ENCODE assay signal across 18 cellular contexts in the genomic region with DNA sequence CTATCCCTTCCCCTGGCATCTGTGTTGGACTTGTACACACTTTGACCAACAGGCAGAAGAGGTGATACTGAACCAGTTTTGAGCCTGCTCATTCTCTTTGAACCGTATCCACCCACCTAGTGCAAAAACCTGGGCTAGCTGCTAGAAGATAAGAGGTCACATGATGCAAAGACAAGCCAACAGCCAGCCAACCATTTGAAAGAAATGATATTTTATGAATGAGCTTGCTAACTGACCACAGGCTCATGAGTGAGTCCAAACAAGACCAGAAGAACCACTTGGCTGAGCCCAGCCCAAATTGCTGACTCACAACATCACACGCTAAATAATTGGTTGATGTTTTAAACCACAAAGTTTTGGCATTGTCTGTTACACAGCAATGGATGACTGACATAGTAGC.
DNase-seq lines count a peak whose midpoint lies in the region; ATAC-seq, FAIRE-seq and TF ChIP-seq lines count a peak whose summit lies in the region.
"Had no signal": no experiment of that assay in that cellular context is flagged by ENCODE, and none has a peak within 500 bp of the region (broad histone marks: within the 10 kb centered on the region; RNA-seq: fewer than 3 reads in every experiment).

No MANE protein-coding gene starts in this region.

- H3K4me3 ChIP-seq in K562 = no peak overlapping the region
- H3K4me3 ChIP-seq: A549 had no signal

- peaks cover 3 to 6% of the 10 kb centered on the region in 2 donors for H3K36me3 Mint-ChIP-seq in stimulated activated naive B cell treated with anti-CD40 and anti-IgM and Interleukin-4, amounts not matched to agents 10 μg/mL and 1 μg/mL and 100 μg/mL, for 72 hours
- H3K36me3 Mint-ChIP-seq: CD8-positive, alpha-beta T cell had no signal

- peaks cover 4 to 6% of the 10 kb centered on the region in 2 experiments; a peak in 4 of 5 replicates for H3K27me3 ChIP-seq in K562 (ENCODE audit: control insufficient read depth in 2 of 2, insufficient read depth in 2 of 2, low read length in 2 of 2)

- CTCF ChIA-PET in K562 (lab: Yijun Ruan, JAX; ENCODE audit: low intra/inter-chr PET ratio) = no interaction called here

- no peak overlapping the region for H3K4me3 Mint-ChIP-seq in stimulated activated naive B cell treated with anti-CD40 and anti-IgM and Interleukin-4, amounts not matched to agents 10 μg/mL and 1 μg/mL and 100 μg/mL, for 72 hours
- H3K4me3 Mint-ChIP-seq: CD14-positive monocyte; CD8-positive, alpha-beta T cell; HFFc6 had no signal

- no peaks in the 10 kb centered on the region for H3K9me3 ChIP-seq in K562 (replicated peaks; ENCODE audit: control insufficient read depth, insufficient read depth, low read depth, low read length)

- no peak overlapping the region for H3K27ac ChIP-seq in K562 (ENCODE audit: extremely low read depth, low read depth, low read length)
- H3K27ac ChIP-seq: A549 had no signal

- in situ Hi-C loops in Caki2 (cut with HindIII; ENCODE audit: low pct_unique_long_range_greater_than_20kb, low sequenced_read_pairs) = no loop called here
- in situ Hi-C loops in K562 (cut with MboI) = no loop called here

- BruUV-seq in K562 (replicated peaks; lab: Mats Ljungman, UMichigan) = no TSS peak

- POLR2A ChIA-PET in K562 (lab: Yijun Ruan, JAX) = interaction anchor here (0.9 kb wide), 1 partner anchor 75 kb away, joined by 3 read pairs; no protein-coding TSS in a partner anchor

- no peak overlapping the region; the same call in 1 of the 2 replicates for H2AFZ ChIP-seq in K562 (ENCODE audit: low read depth, low read length)

- H3K4me1 ChIP-seq in K562 (replicated peaks in 1 of 2; ENCODE audit: control insufficient read depth in 2 of 2, insufficient read depth in 2 of 2, low read length in 2 of 2) = peaks cover 0 to 9% of the 10 kb centered on the region in 2 experiments; a peak in 3 of 5 replicates
- H3K4me1 ChIP-seq: A549 had no signal

- peaks cover 8 to 26% of the 10 kb centered on the region in 2 donors for H3K27me3 Mint-ChIP-seq in stimulated activated naive B cell treated with anti-CD40 and anti-IgM and Interleukin-4, amounts not matched to agents 10 μg/mL and 1 μg/mL and 100 μg/mL, for 72 hours

- no peaks in the 10 kb centered on the region for H4K20me1 ChIP-seq in K562 (replicated peaks; ENCODE audit: control insufficient read depth, insufficient read depth, low read length)

- H3K9ac ChIP-seq in K562 (ENCODE audit: insufficient read depth in 1 of 2, low read depth in 2 of 2, low read length in 2 of 2) = no peak overlapping the region

- peaks cover 18 to 25% of the 10 kb centered on the region in 2 donors for H3K9me3 Mint-ChIP-seq in stimulated activated naive B cell treated with anti-CD40 and anti-IgM and Interleukin-4, amounts not matched to agents 10 μg/mL and 1 μg/mL and 100 μg/mL, for 72 hours

- no peak for TF ChIP-seq CTCF in K562 (IDR thresholded peaks at IDR 0.05 in 2 of 3, conservative IDR thresholded peaks at IDR 0.05 in 1 of 3; ENCODE audit: insufficient read depth in 2 of 3, low read depth in 1 of 3, low read length in 3 of 3)

- H3K27ac Mint-ChIP-seq in stimulated activated naive B cell treated with anti-CD40 and anti-IgM and Interleukin-4, amounts not matched to agents 10 μg/mL and 1 μg/mL and 100 μg/mL, for 72 hours = no peak overlapping the region
- H3K27ac Mint-ChIP-seq: CD8-positive, alpha-beta T cell; HFFc6 had no signal

- H3K4me2 ChIP-seq in K562 (ENCODE audit: insufficient read depth, low read length) = no peak overlapping the region; the same call in 1 of the 2 replicates
- H3K4me2 ChIP-seq: A549 had no signal

- peak; percentile 49 for FAIRE-seq in K562 (lab: Jason Lieb, UNC)
- FAIRE-seq: A549, GM12892, GM19239, HTR-8/SVneo had no signal

- TF ChIP-seq RAD21 in K562 (CRISPR knock-in tag; conservative IDR thresholded peaks at IDR 0.05 in 1 of 2, IDR thresholded peaks at IDR 0.05 in 1 of 2) = no peak

- TF ChIP-seq POLR2A in K562 (conservative IDR thresholded peaks at IDR 0.05) = no peak

- WGBS in K562 (ENCODE audit: insufficient coverage, low coverage, missing lambda C conversion rate) = 0% methylated on average over 2 of the region's 2 CpGs

- no peak for TF ChIP-seq EP300 in K562 (IDR thresholded peaks at IDR 0.05; ENCODE audit: low read length)

- no peaks in the 10 kb centered on the region for H3K79me2 ChIP-seq in K562 (ENCODE audit: control insufficient read depth, insufficient read depth, low read length)

- H3K9me1 ChIP-seq in K562 (ENCODE audit: control insufficient read depth, insufficient read depth, low read length) = no peaks in the 10 kb centered on the region

- ATAC-seq in K562 (peak; percentile 61), left ventricle myocardium superior (no peak), Right ventricle myocardium inferior (no peak)
- peak; percentile 16 to 39 for ATAC-seq in stimulated activated naive B cell treated with anti-CD40 and anti-IgM and Interleukin-4, amounts not matched to agents 10 μg/mL and 1 μg/mL and 100 μg/mL, for 72 hours (replicated peaks)
- ATAC-seq: A549; CD8-positive, alpha-beta T cell had no signal

- intact Hi-C loops in K562 (cut with micrococcal nuclease) = no loop called here
- intact Hi-C loops in left ventricle myocardium superior (cut with micrococcal nuclease) = no loop called here
- intact Hi-C loops in Right ventricle myocardium inferior (cut with DNase I) = no loop called here

- DNase-seq in Caki2 (ENCODE audit: low read depth) (peak; percentile 29), MV-4-11 (lab: John Stamatoyannopoulos, UW) (peak; percentile 12), K562 (ENCODE audit: extremely low read depth in 1 of 4, low spot score in 3 of 4) (peak in 3 of 4 experiments; percentile 22 to 32 (median 23)), left ventricle myocardium superior (no peak), Right ventricle myocardium inferior (ENCODE audit: missing footprints) (no peak), NCI-H1417 treated with DMSO at 0.1 percent for 48 hours (lab: John Stamatoyannopoulos, UW) (no peak)
- no peak for DNase-seq in stimulated activated naive B cell treated with anti-CD40 and anti-IgM and Interleukin-4, amounts not matched to agents 10 μg/mL and 1 μg/mL and 100 μg/mL, for 72 hours
- DNase-seq: CD8-positive, alpha-beta T cell; COR-L47; DND-41; GDM1; HCEC 1CT; HFFc6 had no signal

- H3K4me1 Mint-ChIP-seq in stimulated activated naive B cell treated with anti-CD40 and anti-IgM and Interleukin-4, amounts not matched to agents 10 μg/mL and 1 μg/mL and 100 μg/mL, for 72 hours = peaks cover 0 to 5% of the 10 kb centered on the region in 2 donors

- H3K36me3 ChIP-seq in K562 (ENCODE audit: control insufficient read depth, insufficient read depth, low read length) = no peaks in the 10 kb centered on the region

TF ChIP-seq in K562, 482 proteins besides CTCF, POLR2A, EP300 and RAD21 (continues in another document):
- TF ChIP-seq E2F3 (CRISPR knock-in tag; IDR thresholded peaks at IDR 0.05) (no peak), IRF1 (CRISPR knock-in tag; IDR thresholded peaks at IDR 0.05; ENCODE audit: borderline replicate concordance) (no peak), ZSCAN32 (CRISPR knock-in tag; IDR thresholded peaks at IDR 0.05) (no peak), TAF1 (IDR thresholded peaks at IDR 0.05; ENCODE audit: control insufficient read depth, extremely low read depth, insufficient read depth, low read length, severe bottlenecking) (no peak), KLF1 (tag; IDR thresholded peaks at IDR 0.05) (no peak), POLR2G (IDR thresholded peaks at IDR 0.05; ENCODE audit: low read depth, low read length) (no peak), ZNF507 (tag; conservative IDR thresholded peaks at IDR 0.05) (no peak), TRIM24 (IDR thresholded peaks at IDR 0.05) (0 out of 4 replicates have a peak, but pooled peaks of 1 of the 2 experiments have one; percentile 10), ZNF324 (CRISPR knock-in tag; IDR thresholded peaks at IDR 0.05) (no peak), NFIC (IDR thresholded peaks at IDR 0.05) (no peak), L3MBTL2 (IDR thresholded peaks at IDR 0.05) (no peak)
- TF ChIP-seq, protein P1, sequence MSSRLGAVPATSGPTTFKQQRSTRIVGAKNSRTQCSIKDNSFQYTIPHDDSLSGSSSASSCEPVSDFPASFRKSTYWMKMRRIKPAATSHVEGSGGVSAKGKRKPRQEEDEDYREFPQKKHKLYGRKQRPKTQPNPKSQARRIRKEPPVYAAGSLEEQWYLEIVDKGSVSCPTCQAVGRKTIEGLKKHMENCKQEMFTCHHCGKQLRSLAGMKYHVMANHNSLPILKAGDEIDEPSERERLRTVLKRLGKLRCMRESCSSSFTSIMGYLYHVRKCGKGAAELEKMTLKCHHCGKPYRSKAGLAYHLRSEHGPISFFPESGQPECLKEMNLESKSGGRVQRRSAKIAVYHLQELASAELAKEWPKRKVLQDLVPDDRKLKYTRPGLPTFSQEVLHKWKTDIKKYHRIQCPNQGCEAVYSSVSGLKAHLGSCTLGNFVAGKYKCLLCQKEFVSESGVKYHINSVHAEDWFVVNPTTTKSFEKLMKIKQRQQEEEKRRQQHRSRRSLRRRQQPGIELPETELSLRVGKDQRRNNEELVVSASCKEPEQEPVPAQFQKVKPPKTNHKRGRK (tag; IDR thresholded peaks at IDR 0.05) = no peak
- TF ChIP-seq, protein P2, sequence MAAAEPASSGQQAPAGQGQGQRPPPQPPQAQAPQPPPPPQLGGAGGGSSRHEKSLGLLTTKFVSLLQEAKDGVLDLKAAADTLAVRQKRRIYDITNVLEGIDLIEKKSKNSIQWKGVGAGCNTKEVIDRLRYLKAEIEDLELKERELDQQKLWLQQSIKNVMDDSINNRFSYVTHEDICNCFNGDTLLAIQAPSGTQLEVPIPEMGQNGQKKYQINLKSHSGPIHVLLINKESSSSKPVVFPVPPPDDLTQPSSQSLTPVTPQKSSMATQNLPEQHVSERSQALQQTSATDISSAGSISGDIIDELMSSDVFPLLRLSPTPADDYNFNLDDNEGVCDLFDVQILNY (CRISPR knock-in tag; IDR thresholded peaks at IDR 0.05) = no peak
- TF ChIP-seq, protein P3, sequence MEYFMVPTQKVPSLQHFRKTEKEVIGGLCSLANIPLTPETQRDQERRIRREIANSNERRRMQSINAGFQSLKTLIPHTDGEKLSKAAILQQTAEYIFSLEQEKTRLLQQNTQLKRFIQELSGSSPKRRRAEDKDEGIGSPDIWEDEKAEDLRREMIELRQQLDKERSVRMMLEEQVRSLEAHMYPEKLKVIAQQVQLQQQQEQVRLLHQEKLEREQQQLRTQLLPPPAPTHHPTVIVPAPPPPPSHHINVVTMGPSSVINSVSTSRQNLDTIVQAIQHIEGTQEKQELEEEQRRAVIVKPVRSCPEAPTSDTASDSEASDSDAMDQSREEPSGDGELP (CRISPR knock-in tag; IDR thresholded peaks at IDR 0.05; ENCODE audit: borderline replicate concordance) = no peak

Comparison
In these comparisons a context has a peak if more than half of its experiments do, and no peak if none do; other contexts are left out.
1. DNase-seq: peak in Caki2 (single experiment), MV-4-11 (single experiment) and K562 (3 of 4); none in stimulated activated naive B cell treated with anti-CD40 and anti-IgM and Interleukin-4, amounts not matched to agents 10 μg/mL and 1 μg/mL and 100 μg/mL, for 72 hours (single experiment), left ventricle myocardium superior (single experiment), Right ventricle myocardium inferior (single experiment) and NCI-H1417 treated with DMSO at 0.1 percent for 48 hours (single experiment).
2. ATAC-seq: peak in K562 (single experiment) and stimulated activated naive B cell treated with anti-CD40 and anti-IgM and Interleukin-4, amounts not matched to agents 10 μg/mL and 1 μg/mL and 100 μg/mL, for 72 hours (2 of 2); none in left ventricle myocardium superior (single experiment) and Right ventricle myocardium inferior (single experiment).